Comparison of ENCODE assay signal across 15 cellular contexts in genomic region chr14:58969951-58970751, GRCh38.
A peak's percentile ranks its signal among the peaks of the same experiment; 100 is the strongest.
DNase-seq lines count a peak whose midpoint lies in the region; ATAC-seq, FAIRE-seq and TF ChIP-seq lines count a peak whose summit lies in the region.
"Had no signal": no experiment of that assay in that cellular context is flagged by ENCODE, and none has a peak within 500 bp of the region (broad histone marks: within the 10 kb centered on the region; RNA-seq: fewer than 3 reads in every experiment).

No MANE protein-coding gene starts in this region.

- no peaks in the 10 kb centered on the region for H3K27me3 ChIP-seq in heart left ventricle
- H3K27me3 ChIP-seq in iPS-15b (ENCODE audit: control insufficient read depth, insufficient read depth, low read length), result no peaks in the 10 kb centered on the region
- no peaks in the 10 kb centered on the region for H3K27me3 ChIP-seq in aorta (ENCODE audit: control insufficient read depth in 1 of 2, insufficient read depth in 2 of 2, low read length in 1 of 2)
- H3K27me3 ChIP-seq: SJSA1 had no signal

- H3K9ac ChIP-seq in iPS-15b (ENCODE audit: low read depth, low read length), result peak overlapping the region; percentile 16

- in situ Hi-C loops in ACHN (cut with HindIII; ENCODE audit: low pct_ligation_motif_present, low pct_unique_long_range_greater_than_20kb, low sequenced_read_pairs), result no loop called here

- no peak overlapping the region for H3K4me3 ChIP-seq in heart left ventricle
- no peak overlapping the region for H3K4me3 ChIP-seq in iPS-15b (ENCODE audit: low read depth, low read length)
- no peak overlapping the region for H3K4me3 ChIP-seq in aorta (ENCODE audit: low read length in 2 of 2)
- H3K4me3 ChIP-seq: prostate gland, SJSA1 had no signal

- 53 to 67% (median 60%) methylated on average over 9 to 10 of the region's 10 CpGs for WGBS in heart left ventricle, 4 donors
- 65 to 82% methylated on average over 10 of the region's 10 CpGs for WGBS in aorta, 2 donors

- intact Hi-C loops in left ventricle myocardium superior (cut with micrococcal nuclease), result no loop called here
- intact Hi-C loops in heart left ventricle (cut with DNase I), result loop anchor here in 1 of 10 donors (10.0 kb wide), 1 partner anchor 335 kb away; the partner anchor contains the start of gene DACT1
- intact Hi-C loops in aorta (cut with DNase I), result no loop called here

- no peak for TF ChIP-seq CTCF in heart left ventricle (IDR thresholded peaks at IDR 0.05)

- DNase-seq in left ventricle myocardium superior (peak; percentile 32), heart left ventricle (no peak), RCC 7860 (ENCODE audit: low spot score) (peak; percentile 6), aorta (no peak), foreskin melanocyte (no peak), ACHN (no peak), NCI-H345 (lab: John Stamatoyannopoulos, UW) (no peak)
- DNase-seq: DMS79 treated with DMSO at 0.1 percent for 48 hours, mammary epithelial cell had no signal

- H3K9me3 ChIP-seq in heart left ventricle, result peaks cover 0 to 12% (median 0%) of the 10 kb centered on the region in 12 donors
- H3K9me3 ChIP-seq in iPS-15b (ENCODE audit: control insufficient read depth, insufficient read depth, low read length), result no peaks in the 10 kb centered on the region
- no peaks in the 10 kb centered on the region for H3K9me3 ChIP-seq in aorta (ENCODE audit: control insufficient read depth, low read length)
- H3K9me3 ChIP-seq: prostate gland, SJSA1 had no signal

- no peak for TF ChIP-seq POLR2A in heart left ventricle (IDR thresholded peaks at IDR 0.05)

- no peak for FAIRE-seq in RCC 7860 (lab: Jason Lieb, UNC)
- FAIRE-seq: colon, frontal cortex had no signal

- ATAC-seq in left ventricle myocardium superior (no peak), heart left ventricle (no peak), aorta (ENCODE audit: low FRiP score) (peak; percentile 27)
- ATAC-seq: HCT116 had no signal

- H3K4me1 ChIP-seq in heart left ventricle, result peaks cover 0 to 14% (median 0%) of the 10 kb centered on the region in 12 donors
- peaks cover 21% of the 10 kb centered on the region for H3K4me1 ChIP-seq in iPS-15b (ENCODE audit: control insufficient read depth, insufficient read depth, low read length)
- no peaks in the 10 kb centered on the region for H3K4me1 ChIP-seq in aorta (ENCODE audit: control insufficient read depth in 1 of 2, insufficient read depth in 2 of 2, low read length in 2 of 2)
- H3K4me1 ChIP-seq: prostate gland had no signal

- H3K36me3 ChIP-seq in heart left ventricle (no peaks in the 10 kb centered on the region), iPS-15b (ENCODE audit: control insufficient read depth, insufficient read depth, low read length) (no peaks in the 10 kb centered on the region), aorta (ENCODE audit: control insufficient read depth in 1 of 2, insufficient read depth in 2 of 2, low read length in 1 of 2) (no peaks in the 10 kb centered on the region)
- H3K36me3 ChIP-seq: prostate gland, SJSA1 had no signal

- H3K27ac ChIP-seq in heart left ventricle (peak overlapping the region in 1 of 12 donors; percentile 8), aorta (ENCODE audit: low read depth in 1 of 2, low read length in 2 of 2) (no peak overlapping the region)
- H3K27ac ChIP-seq: prostate gland, SJSA1 had no signal

Comparison
In these comparisons a context has a peak if more than half of its experiments do, and no peak if none do; other contexts are left out.
1. DNase-seq: peak in left ventricle myocardium superior (single experiment) and RCC 7860 (single experiment); none in heart left ventricle (0 of 5), aorta (0 of 2), foreskin melanocyte (single experiment), ACHN (single experiment) and NCI-H345 (single experiment).